Comparison of ENCODE assay signal across 1 cellular context in genomic region chr1:117339866-117340357, GRCh38.
A peak's percentile ranks its signal among the peaks of the same experiment; 100 is the strongest.
TF ChIP-seq lines count a peak whose summit lies in the region.

No MANE protein-coding gene starts in this region.

TF ChIP-seq in K562, 482 proteins besides CTCF, POLR2A, EP300 and RAD21 (continued from another document and continues in another):
- TF ChIP-seq MYC (IDR thresholded peaks at IDR 0.05; ENCODE audit: low read depth, low read length) (peak; percentile 85), MYC (CRISPR knock-in tag; IDR thresholded peaks at IDR 0.05; ENCODE audit: borderline replicate concordance, low read depth) (no peak), RBM39 (optimal IDR thresholded peaks at IDR 0.05; ENCODE audit: low read depth, low read length) (no peak), ZNF133 (CRISPR knock-in tag; IDR thresholded peaks at IDR 0.05) (no peak), ZFP30 (CRISPR knock-in tag; IDR thresholded peaks at IDR 0.05; ENCODE audit: borderline replicate concordance) (no peak), BACH1 (tag; IDR thresholded peaks at IDR 0.05) (peak; percentile 82), ZEB2 (IDR thresholded peaks at IDR 0.05) (peak; percentile 57; the same call in 1 of the 2 replicates), ZNF3 (CRISPR knock-in tag; IDR thresholded peaks at IDR 0.05) (no peak), HMGXB4 (CRISPR knock-in tag; IDR thresholded peaks at IDR 0.05) (no peak), CBX5 (IDR thresholded peaks at IDR 0.05; ENCODE audit: borderline replicate concordance, low read depth) (peak; percentile 57; the same call in 1 of the 2 replicates), FOXP4 (CRISPR knock-in tag; IDR thresholded peaks at IDR 0.05; ENCODE audit: borderline replicate concordance) (no peak), ELK1 (CRISPR knock-in tag; IDR thresholded peaks at IDR 0.05) (no peak), UBTF (IDR thresholded peaks at IDR 0.05; ENCODE audit: borderline replicate concordance in 1 of 2, low read depth in 2 of 2, low read length in 2 of 2) (no peak), TFAP4 (CRISPR knock-in tag; IDR thresholded peaks at IDR 0.05; ENCODE audit: borderline replicate concordance) (peak; percentile 96), VEZF1 (CRISPR knock-in tag; IDR thresholded peaks at IDR 0.05) (peak; percentile 67), HDAC8 (tag; IDR thresholded peaks at IDR 0.05) (no peak), FOXJ3 (CRISPR knock-in tag; IDR thresholded peaks at IDR 0.05) (no peak), RBM22 (IDR thresholded peaks at IDR 0.05; ENCODE audit: low read depth, low read length, poor library complexity, severe bottlenecking) (no peak), LCOR (CRISPR knock-in tag; IDR thresholded peaks at IDR 0.05) (no peak), TBL1XR1 (IDR thresholded peaks at IDR 0.05; ENCODE audit: low read length in 2 of 2) (no peak), ZNF398 (CRISPR knock-in tag; IDR thresholded peaks at IDR 0.05) (no peak), PHB (CRISPR knock-in tag; IDR thresholded peaks at IDR 0.05) (no peak), ZNF518B (CRISPR knock-in tag; IDR thresholded peaks at IDR 0.05) (no peak), NUFIP1 (IDR thresholded peaks at IDR 0.05; ENCODE audit: partially characterized antibody) (no peak), ZNF134 (CRISPR knock-in tag; conservative IDR thresholded peaks at IDR 0.05) (0 out of 2 replicates have a peak, but pooled peaks have one; percentile 41), STAT6 (CRISPR knock-in tag; IDR thresholded peaks at IDR 0.05) (no peak), PYGO2 (tag; IDR thresholded peaks at IDR 0.05) (peak; percentile 70), SRSF7 (optimal IDR thresholded peaks at IDR 0.05; ENCODE audit: low read depth, low read length) (no peak), PTRF (tag; IDR thresholded peaks at IDR 0.05) (peak; percentile 33; the same call in 1 of the 2 replicates), CBFB (CRISPR knock-in tag; IDR thresholded peaks at IDR 0.05) (no peak), ZBTB17 (CRISPR knock-in tag; IDR thresholded peaks at IDR 0.05) (peak; percentile 75), ZNF280A (IDR thresholded peaks at IDR 0.05; ENCODE audit: low read depth, partially characterized antibody) (no peak), ZNF445 (CRISPR knock-in tag; IDR thresholded peaks at IDR 0.05; ENCODE audit: low read depth) (no peak), PHB2 (IDR thresholded peaks at IDR 0.05; ENCODE audit: low read depth) (0 out of 2 replicates have a peak, but pooled peaks have one; percentile 10), TCF7L2 (IDR thresholded peaks at IDR 0.05; ENCODE audit: low read depth, low read length) (no peak), TEAD1 (CRISPR knock-in tag; IDR thresholded peaks at IDR 0.05) (0 out of 4 replicates have a peak, but pooled peaks of 1 of the 2 experiments have one; percentile 31), ZBTB12 (CRISPR knock-in tag; IDR thresholded peaks at IDR 0.05) (no peak; the same call in 1 of the 2 replicates), ZNF431 (CRISPR knock-in tag; IDR thresholded peaks at IDR 0.05) (no peak), DDX20 (tag; IDR thresholded peaks at IDR 0.05; ENCODE audit: low read depth) (no peak)
